ENCODE assay signal across 14 cellular contexts in the genomic region with DNA sequence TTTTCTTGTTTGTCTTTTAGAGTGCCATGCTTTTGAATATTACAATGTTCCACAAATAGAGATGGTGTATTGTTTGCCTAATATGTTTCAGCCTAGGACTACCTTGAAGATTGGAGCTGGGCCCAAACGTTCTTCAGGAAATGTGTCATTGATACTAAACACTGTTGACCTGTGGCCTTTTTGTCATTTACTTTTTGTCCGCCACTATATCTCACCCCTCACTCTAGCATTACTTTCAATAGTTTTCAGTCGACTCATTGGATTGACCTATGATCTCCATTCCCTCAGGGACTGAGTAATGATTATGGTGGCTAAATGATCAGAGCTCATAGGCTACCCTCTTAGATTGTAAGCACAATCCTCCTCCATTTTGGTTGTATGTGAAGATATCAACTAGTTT.
"Had no signal": no experiment of that assay in that cellular context is flagged by ENCODE, and none has a peak within 500 bp of the region (broad histone marks: within the 10 kb centered on the region; RNA-seq: fewer than 3 reads in every experiment).

No MANE protein-coding gene starts in this region.

- H3K9me3 ChIP-seq: esophagus muscularis mucosa, left ventricle myocardium inferior, pancreas, transverse colon had no signal

- DNase-seq: activated CD4-positive, alpha-beta memory T cell treated with anti-CD3 and anti-CD28 coated beads for 36 hours; activated CD4-positive, alpha-beta T cell treated with anti-CD3 and anti-CD28 coated beads for 1 hour; activated gamma-delta T cell; activated T-cell treated with anti-CD3 and anti-CD28 coated beads, Interleukin-2, amount 50 U/mL, for 48 hours; aorta; foreskin melanocyte; head of caudate nucleus; islet precursor cell; left ventricle myocardium inferior; pancreas; transverse colon had no signal

- H3K27me3 ChIP-seq: cardiac muscle cell, esophagus muscularis mucosa, pancreas, transverse colon had no signal

- H3K4me1 ChIP-seq: esophagus muscularis mucosa, pancreas had no signal

- H3K36me3 ChIP-seq: cardiac muscle cell, esophagus muscularis mucosa, left ventricle myocardium inferior, pancreas, transverse colon had no signal

- ATAC-seq: pancreas; stimulated activated memory B cell treated with anti-CD40 and anti-IgM and Interleukin-4, amounts not matched to agents 10 μg/mL and 1 μg/mL and 100 μg/mL, for 72 hours had no signal

- H3K4me3 ChIP-seq: cardiac muscle cell, esophagus muscularis mucosa, left ventricle myocardium inferior, pancreas, transverse colon had no signal

- H3K27ac ChIP-seq: cardiac muscle cell, esophagus muscularis mucosa, left ventricle myocardium inferior, pancreas, transverse colon had no signal
